ENCODE assay signal across 1 cellular context in genomic region chr19:36573020-36573947, GRCh38.
TF ChIP-seq lines count a peak whose summit lies in the region.

ZNF529 (minus strand) TSS chr19:36573292; CDS start chr19:36572346, 946 bp downstream.

TF ChIP-seq in HepG2, 621 proteins besides CTCF, POLR2A, EP300 and RAD21 (continued from another document and continues in another):
- TF ChIP-seq HOMEZ (CRISPR knock-in tag; IDR thresholded peaks at IDR 0.05; ENCODE audit: low read depth) = no peak
- no peak for TF ChIP-seq SMARCE1 (IDR thresholded peaks at IDR 0.05; ENCODE audit: borderline replicate concordance)
- no peak for TF ChIP-seq ZNF713 (CRISPR knock-in tag; IDR thresholded peaks at IDR 0.05)
- TF ChIP-seq ZFP1 (CRISPR knock-in tag; IDR thresholded peaks at IDR 0.05) = peak; percentile 53; the same call in 1 of the 2 replicates
- peak; percentile 95 for TF ChIP-seq CBFB (CRISPR knock-in tag; IDR thresholded peaks at IDR 0.05)
- no peak; the same call in 1 of the 2 replicates for TF ChIP-seq ZNF646 (CRISPR knock-in tag; IDR thresholded peaks at IDR 0.05)
- no peak for TF ChIP-seq GTF2F1 (IDR thresholded peaks at IDR 0.05; ENCODE audit: low read length)
- 0 out of 2 replicates have a peak, but pooled peaks have one; percentile 61 for TF ChIP-seq ZSCAN30 (CRISPR knock-in tag; IDR thresholded peaks at IDR 0.05)
- TF ChIP-seq ZSCAN5A (CRISPR knock-in tag; IDR thresholded peaks at IDR 0.05; ENCODE audit: borderline replicate concordance) = peak; percentile 31; the same call in 1 of the 2 replicates
- no peak for TF ChIP-seq AHDC1 (CRISPR knock-in tag; IDR thresholded peaks at IDR 0.05; ENCODE audit: borderline replicate concordance)
- no peak for TF ChIP-seq ZNF383 (CRISPR knock-in tag; IDR thresholded peaks at IDR 0.05; ENCODE audit: borderline replicate concordance)
- TF ChIP-seq ZC3H4 (CRISPR knock-in tag; IDR thresholded peaks at IDR 0.05; ENCODE audit: borderline replicate concordance) = no peak
- TF ChIP-seq KDM1A (CRISPR knock-in tag; IDR thresholded peaks at IDR 0.05) = no peak
- 0 out of 2 replicates have a peak, but pooled peaks have one; percentile 53 for TF ChIP-seq ZMYM2 (CRISPR knock-in tag; IDR thresholded peaks at IDR 0.05)
- TF ChIP-seq ZNF296 (CRISPR knock-in tag; conservative IDR thresholded peaks at IDR 0.05) = peak; percentile 84
- peak; percentile 84; the same call in 1 of the 2 replicates for TF ChIP-seq NCOR1 (IDR thresholded peaks at IDR 0.05; ENCODE audit: borderline replicate concordance, low read length)
- TF ChIP-seq ZNF17 (CRISPR knock-in tag; IDR thresholded peaks at IDR 0.05) = no peak
- TF ChIP-seq ZBTB14 (CRISPR knock-in tag; IDR thresholded peaks at IDR 0.05) = no peak
- TF ChIP-seq TBL1XR1 (IDR thresholded peaks at IDR 0.05; ENCODE audit: borderline replicate concordance, low read length, partially characterized antibody) = peak; percentile 79
- TF ChIP-seq MTF1 (CRISPR knock-in tag; IDR thresholded peaks at IDR 0.05) = no peak
- 0 out of 2 replicates have a peak, but pooled peaks have one; percentile 17 for TF ChIP-seq ISL2 (CRISPR knock-in tag; IDR thresholded peaks at IDR 0.05)
- TF ChIP-seq PAXIP1 (CRISPR knock-in tag; conservative IDR thresholded peaks at IDR 0.05) = peak; percentile 29; the same call in 1 of the 2 replicates
- no peak; the same call in 1 of the 2 replicates for TF ChIP-seq GLMP (CRISPR knock-in tag; IDR thresholded peaks at IDR 0.05; ENCODE audit: borderline replicate concordance)
- no peak for TF ChIP-seq LRRFIP1 (CRISPR knock-in tag; conservative IDR thresholded peaks at IDR 0.05)
- TF ChIP-seq ZNF883 (CRISPR knock-in tag; IDR thresholded peaks at IDR 0.05; ENCODE audit: not compliant biosample characterization) = peak; percentile 89
- TF ChIP-seq MATR3 (CRISPR knock-in tag; IDR thresholded peaks at IDR 0.05) = no peak
- peak; percentile 93 for TF ChIP-seq TGIF2 (CRISPR knock-in tag; IDR thresholded peaks at IDR 0.05)
- TF ChIP-seq ZNF124 (CRISPR knock-in tag; IDR thresholded peaks at IDR 0.05) = 0 out of 2 replicates have a peak, but pooled peaks have one; percentile 68
- 0 out of 2 replicates have a peak, but pooled peaks have one; percentile 44 for TF ChIP-seq PRMT3 (CRISPR knock-in tag; IDR thresholded peaks at IDR 0.05; ENCODE audit: borderline replicate concordance, low read depth)
- TF ChIP-seq KDM3A (CRISPR knock-in tag; IDR thresholded peaks at IDR 0.05; ENCODE audit: low read depth) = no peak
- no peak for TF ChIP-seq PCBP1 (IDR thresholded peaks at IDR 0.05; ENCODE audit: borderline replicate concordance, low read depth, low read length)
- no peak for TF ChIP-seq ZNF432 (CRISPR knock-in tag; IDR thresholded peaks at IDR 0.05; ENCODE audit: borderline replicate concordance)
